ENCODE assay signal across 9 cellular contexts in the genomic region with DNA sequence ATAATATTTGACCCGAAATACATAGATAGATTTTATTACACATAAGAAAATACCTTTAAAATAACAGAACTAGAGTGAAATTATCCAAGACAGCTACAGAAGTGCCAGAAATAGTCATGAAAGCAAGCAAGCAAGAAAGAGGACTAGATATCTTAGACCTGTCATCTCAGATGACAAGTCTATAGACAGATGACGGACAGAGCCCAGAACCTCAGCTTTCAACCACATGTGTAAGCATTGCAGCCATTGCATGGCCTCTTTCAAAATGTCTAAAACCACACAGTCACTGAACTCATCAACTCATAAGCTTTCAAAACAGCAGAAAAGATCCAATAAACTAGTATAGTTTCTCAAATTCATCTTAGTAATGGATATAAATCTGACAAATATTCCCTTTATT. TPM values are rescaled to one million over a fixed set of nuclear protein-coding genes. Genes with fewer than 3 reads are reported as not detected.
"Had no signal": no experiment of that assay in that cellular context is flagged by ENCODE, and none has a peak within 500 bp of the region (broad histone marks: within the 10 kb centered on the region; RNA-seq: fewer than 3 reads in every experiment).

No MANE protein-coding gene starts in this region.

- H3K4me3 ChIP-seq: GM23338, HAP-1 had no signal

- H3K27ac ChIP-seq: HL-60, KMS-11 had no signal

- H2AFZ ChIP-seq: GM23338 had no signal

- H3K4me1 ChIP-seq: HAP-1 had no signal

- H3K9ac ChIP-seq: KMS-11 had no signal

- DNase-seq: H7, KBM-7 had no signal

- H3K36me3 ChIP-seq: HAP-1 had no signal

- ATAC-seq: GM23338, HCT116, HepG2 had no signal

- H3K4me2 ChIP-seq: GM23338, KMS-11 had no signal

- FAIRE-seq: HepG2 had no signal

- H3K9me3 ChIP-seq: HAP-1 had no signal

RNA-seq across cellular contexts. Expression of a gene that starts 59.8 kb away (rescaled TPM):
- total RNA-seq: HT1080 had no signal
